15 cellular contexts compared by ENCODE assay signal in the genomic region with DNA sequence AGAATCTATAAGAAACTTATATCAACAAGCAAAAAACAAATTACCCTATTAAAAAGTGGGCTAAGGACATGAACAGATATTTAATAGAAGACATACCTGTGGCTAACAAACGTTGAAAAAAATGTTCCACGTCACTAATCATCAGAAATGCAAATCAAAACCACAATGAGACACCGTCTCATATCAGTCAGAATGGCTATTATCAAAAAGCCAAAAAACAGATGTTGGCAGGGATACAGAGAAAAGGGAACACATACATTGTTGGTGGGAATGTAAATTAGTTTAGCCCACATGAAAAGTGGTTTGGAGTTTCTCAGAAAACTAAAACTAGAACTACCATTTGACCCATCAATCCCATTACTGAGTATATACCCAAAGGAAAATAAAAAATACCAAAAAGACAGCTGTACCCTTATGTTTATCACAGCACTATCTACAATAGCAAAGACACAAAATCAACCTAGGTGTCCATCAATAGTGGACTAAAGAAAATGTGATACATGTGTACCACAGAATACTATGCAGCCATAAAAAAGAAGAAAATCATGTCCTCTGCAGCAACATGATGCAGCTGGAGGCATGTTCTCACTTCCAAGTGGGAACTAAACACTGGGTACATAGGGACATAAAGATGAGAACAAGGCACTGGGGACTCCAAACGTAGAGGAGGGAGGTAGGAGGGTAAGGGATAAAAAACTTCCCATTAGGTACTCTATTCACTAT.
DNase-seq lines count a peak whose midpoint lies in the region; ATAC-seq and TF ChIP-seq lines count a peak whose summit lies in the region.
"Had no signal": no experiment of that assay in that cellular context is flagged by ENCODE, and none has a peak within 500 bp of the region (broad histone marks: within the 10 kb centered on the region; RNA-seq: fewer than 3 reads in every experiment).

No MANE protein-coding gene starts in this region.

- no peak for TF ChIP-seq CTCF in astrocyte of the cerebellum (IDR thresholded peaks at IDR 0.05; ENCODE audit: low read depth, low read length, missing control alignments)
- TF ChIP-seq CTCF in Peyer's patch (IDR thresholded peaks at IDR 0.05) = no peak

- H3K27ac ChIP-seq in Peyer's patch = no peak overlapping the region
- H3K27ac ChIP-seq: right atrium auricular region had no signal

- DNase-seq in astrocyte of the cerebellum (ENCODE audit: low read depth) (peak; percentile 82), NCI-H2029 (lab: John Stamatoyannopoulos, UW) (no peak), Peyer's patch (no peak), HK-2 (ENCODE audit: unreplicated experiment) (no peak)
- DNase-seq in effector CD4-positive, alpha-beta T cell = no peak
- DNase-seq: activated naive CD4-positive, alpha-beta T cell; central memory CD4-positive, alpha-beta T cell; head of caudate nucleus; NCI-H1105 treated with DMSO at 0.1 percent for 48 hours; NCI-H446; T-helper 9 cell had no signal

- H3K4me1 ChIP-seq in Peyer's patch = no peaks in the 10 kb centered on the region

- H3K36me3 ChIP-seq in Peyer's patch = no peaks in the 10 kb centered on the region
- H3K36me3 ChIP-seq: right atrium auricular region had no signal

- no peak overlapping the region for H3K4me3 ChIP-seq in astrocyte of the cerebellum (ENCODE audit: low read depth, low read length)
- no peak overlapping the region for H3K4me3 ChIP-seq in Peyer's patch
- H3K4me3 ChIP-seq: right atrium auricular region had no signal

- H3K27me3 ChIP-seq in Peyer's patch = no peaks in the 10 kb centered on the region
- H3K27me3 ChIP-seq: right atrium auricular region had no signal

- TF ChIP-seq POLR2A in Peyer's patch (IDR thresholded peaks at IDR 0.05) = no peak

- ATAC-seq in GM18508 (IDR thresholded peaks at IDR 0.05; ENCODE audit: insufficient read depth, unreplicated experiment) (peak; percentile 47), HG02610 (IDR thresholded peaks at IDR 0.05; ENCODE audit: unreplicated experiment) (peak; percentile 85), HG03460 (IDR thresholded peaks at IDR 0.05; ENCODE audit: unreplicated experiment) (peak; percentile 50)

- in situ Hi-C loops in astrocyte of the cerebellum (cut with HindIII; ENCODE audit: low sequenced_read_pairs) = no loop called here

- no peaks in the 10 kb centered on the region for H3K9me3 ChIP-seq in Peyer's patch
